Comparison of ENCODE assay signal across 23 cellular contexts in the genomic region with DNA sequence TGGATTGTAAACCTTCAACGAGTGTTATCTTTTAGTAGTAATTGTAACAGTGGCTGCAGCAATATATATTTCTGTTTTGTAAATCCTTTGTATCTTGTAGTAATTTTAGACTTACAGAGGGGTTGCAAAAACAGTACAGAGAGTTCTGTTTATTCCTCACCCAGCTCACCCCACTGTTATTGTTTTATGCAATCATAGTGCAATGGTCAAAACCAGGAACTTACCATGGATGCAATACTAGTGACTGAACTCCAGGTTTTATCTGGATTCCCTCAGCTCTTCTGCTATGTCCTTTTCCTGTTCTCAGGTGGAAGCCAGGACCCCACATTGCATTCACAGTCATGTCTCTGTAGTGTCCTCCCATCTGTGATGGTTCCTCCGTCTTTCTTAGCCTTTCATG. TPM values are rescaled to one million over a fixed set of nuclear protein-coding genes. Genes with fewer than 3 reads are reported as not detected.
A peak's percentile ranks its signal among the peaks of the same experiment; 100 is the strongest.
DNase-seq lines count a peak whose midpoint lies in the region; ATAC-seq and TF ChIP-seq lines count a peak whose summit lies in the region.
"Had no signal": no experiment of that assay in that cellular context is flagged by ENCODE, and none has a peak within 500 bp of the region (broad histone marks: within the 10 kb centered on the region; RNA-seq: fewer than 3 reads in every experiment).

No MANE protein-coding gene starts in this region.

- no peak for ATAC-seq in activated T-cell treated with anti-CD3 and anti-CD28 coated beads, Interleukin-2, amount 50 U/mL, for 72 hours (replicated peaks in 1 of 2)
- ATAC-seq: Right ventricle myocardium inferior had no signal

- H3K9me3 Mint-ChIP-seq in activated T-cell treated with anti-CD3 and anti-CD28 coated beads, Interleukin-2, amount 50 U/mL, for 72 hours: no peaks in the 10 kb centered on the region
- H3K9me3 Mint-ChIP-seq in MCF 10A (ENCODE audit: unreplicated experiment): no peaks in the 10 kb centered on the region
- H3K9me3 Mint-ChIP-seq in glutamatergic neuron (ENCODE audit: unreplicated experiment): peaks cover 2% of the 10 kb centered on the region
- H3K9me3 Mint-ChIP-seq: H9 had no signal

- peaks cover 48% of the 10 kb centered on the region for H3K4me1 Mint-ChIP-seq in activated T-cell treated with anti-CD3 and anti-CD28 coated beads, Interleukin-2, amount 50 U/mL, for 72 hours (ENCODE audit: low read depth)
- H3K4me1 Mint-ChIP-seq in MCF 10A (ENCODE audit: insufficient read depth, unreplicated experiment): peaks cover 4% of the 10 kb centered on the region
- no peaks in the 10 kb centered on the region for H3K4me1 Mint-ChIP-seq in glutamatergic neuron (ENCODE audit: low read depth, unreplicated experiment)

- peaks cover 51% of the 10 kb centered on the region for H3K4me1 ChIP-seq in OCI-LY1 (ENCODE audit: insufficient read depth, low read length, severe bottlenecking)
- H3K4me1 ChIP-seq: Caco-2 had no signal

- no peak for DNase-seq in activated T-cell treated with anti-CD3 and anti-CD28 coated beads, Interleukin-2, amount 50 U/mL, for 72 hours
- no peak for DNase-seq in activated T-cell treated with anti-CD3 and anti-CD28 coated beads for 4 hours
- DNase-seq in ecto neural progenitor cell (ENCODE audit: low spot score): peak; percentile 0
- no peak for DNase-seq in MCF 10A (ENCODE audit: unreplicated experiment)
- DNase-seq in NCI-H2081 treated with DMSO at 0.1 percent for 48 hours (lab: John Stamatoyannopoulos, UW): no peak
- DNase-seq in glutamatergic neuron: no peak
- DNase-seq: C1 segment of cervical spinal cord; Caco-2; GDM1; H9; NCI-H1092; NCI-H1436 treated with DMSO at 0.1 percent for 48 hours; NCI-H2029 treated with DMSO at 0.1 percent for 48 hours; NCI-H2171 treated with DMSO at 0.1 percent for 48 hours; NCI-H446; NCI-H748 treated with DMSO at 0.1 percent for 48 hours; NK-92 treated with Interleukin-12 subunit alpha and Interleukin-12 subunit beta, amount 100 ng/mL, for 24 hours had no signal

- H4K20me1 ChIP-seq in OCI-LY1 (ENCODE audit: insufficient read depth, low read length): no peaks in the 10 kb centered on the region

- peak overlapping the region; percentile 68; the same call in 1 of the 2 replicates for H3K9ac ChIP-seq in OCI-LY1 (ENCODE audit: low read length)
- H3K9ac ChIP-seq: KMS-11 had no signal

- peaks cover 0 to 3% of the 10 kb centered on the region in 2 donors for H3K36me3 Mint-ChIP-seq in activated T-cell treated with anti-CD3 and anti-CD28 coated beads, Interleukin-2, amount 50 U/mL, for 72 hours (ENCODE audit: insufficient read depth in 2 of 2)
- no peaks in the 10 kb centered on the region for H3K36me3 Mint-ChIP-seq in MCF 10A (ENCODE audit: insufficient read depth, unreplicated experiment)
- H3K36me3 Mint-ChIP-seq in glutamatergic neuron (ENCODE audit: unreplicated experiment): no peaks in the 10 kb centered on the region

- H3K27ac ChIP-seq in OCI-LY1 (ENCODE audit: low read depth, low read length, poor library complexity, severe bottlenecking): peak overlapping the region; percentile 80
- H3K27ac ChIP-seq: KMS-11 had no signal

- no TSS peak for BruUV-seq in MCF 10A (replicated peaks; lab: Mats Ljungman, UMichigan)

- no peaks in the 10 kb centered on the region for H3K9me2 ChIP-seq in OCI-LY1 (ENCODE audit: low read depth, low read length)

- peak overlapping the region; percentile 49 for H3K4me2 ChIP-seq in OCI-LY1 (ENCODE audit: low read length)
- H3K4me2 ChIP-seq: KMS-11 had no signal

- H3K27me3 Mint-ChIP-seq in activated T-cell treated with anti-CD3 and anti-CD28 coated beads, Interleukin-2, amount 50 U/mL, for 72 hours (ENCODE audit: low read depth): peaks cover 5% of the 10 kb centered on the region
- peaks cover 27% of the 10 kb centered on the region for H3K27me3 Mint-ChIP-seq in MCF 10A (ENCODE audit: insufficient read depth, unreplicated experiment)
- H3K27me3 Mint-ChIP-seq in glutamatergic neuron (ENCODE audit: unreplicated experiment): no peaks in the 10 kb centered on the region

- no peak overlapping the region for H2AFZ ChIP-seq in OCI-LY1 (ENCODE audit: low read length)

- TF ChIP-seq CTCF in OCI-LY1 (IDR thresholded peaks at IDR 0.05; ENCODE audit: low read length) (no peak), MCF 10A (IDR thresholded peaks at IDR 0.05; ENCODE audit: unreplicated experiment) (no peak), glutamatergic neuron (IDR thresholded peaks at IDR 0.05; ENCODE audit: partially characterized antibody, unreplicated experiment) (no peak)

- H3F3A ChIP-seq in OCI-LY1 (ENCODE audit: insufficient read depth, low read length): no peaks in the 10 kb centered on the region

- H3K79me2 ChIP-seq in OCI-LY1 (ENCODE audit: insufficient read depth, low read length): no peaks in the 10 kb centered on the region; the same call in 1 of the 2 replicates

- peak overlapping the region; percentile 59 for H3K27ac Mint-ChIP-seq in activated T-cell treated with anti-CD3 and anti-CD28 coated beads, Interleukin-2, amount 50 U/mL, for 72 hours
- H3K27ac Mint-ChIP-seq in MCF 10A (ENCODE audit: low read depth, unreplicated experiment) (no peak overlapping the region), glutamatergic neuron (ENCODE audit: unreplicated experiment) (no peak overlapping the region)
- H3K27ac Mint-ChIP-seq: H9 had no signal

- POLR2A ChIA-PET in MCF 10A (lab: Yijun Ruan, JAX): interaction anchor here (0.6 kb wide), 1 partner anchor 344 kb away, joined by 3 read pairs; no protein-coding TSS in a partner anchor

- no peaks in the 10 kb centered on the region for H3K36me3 ChIP-seq in OCI-LY1 (ENCODE audit: insufficient read depth, low read length)

- CTCF ChIA-PET in MCF 10A (lab: Yijun Ruan, JAX): interaction anchor here (0.6 to 9.5 kb wide), 10 partner anchors 14 to 696 kb away, joined by 3 to 99 read pairs (median 5); no protein-coding TSS in a partner anchor

- 0 out of 2 replicates have a peak, but pooled peaks cover 6% of the 10 kb centered on the region for H3K27me3 ChIP-seq in OCI-LY1 (ENCODE audit: insufficient read depth, low read length)

- intact Hi-C loops in MCF 10A (cut with micrococcal nuclease): no loop called here

- H3K4me3 ChIP-seq in OCI-LY1 (ENCODE audit: low read depth, low read length, poor library complexity, severe bottlenecking): peak overlapping the region; percentile 65

- H3K9me3 ChIP-seq in OCI-LY1 (ENCODE audit: low read length): no peaks in the 10 kb centered on the region
- H3K9me3 ChIP-seq: Caco-2 had no signal

- peak overlapping the region; percentile 61 to 78 for H3K4me3 Mint-ChIP-seq in activated T-cell treated with anti-CD3 and anti-CD28 coated beads, Interleukin-2, amount 50 U/mL, for 72 hours
- H3K4me3 Mint-ChIP-seq in MCF 10A (ENCODE audit: unreplicated experiment) (no peak overlapping the region), glutamatergic neuron (ENCODE audit: unreplicated experiment) (no peak overlapping the region)
- H3K4me3 Mint-ChIP-seq: H9 had no signal

RNA-seq across cellular contexts. Expression of a gene that starts 42.5 kb away (rescaled TPM):
- not detected for total RNA-seq in activated T-cell treated with anti-CD3 and anti-CD28 coated beads, Interleukin-2, amount 50 U/mL, for 72 hours
- total RNA-seq in MCF 10A (2022) (not detected in 2 replicates), glutamatergic neuron (ENCODE audit: unreplicated experiment) (1.2 TPM)
- total RNA-seq: Caco-2, H9, HT-29, OCI-LY7, Right ventricle myocardium inferior, SK-MEL-5 had no signal

Comparison
In these comparisons a context has a peak if more than half of its experiments do, and no peak if none do; other contexts are left out.
1. H3K4me3 Mint-ChIP-seq: peak in activated T-cell treated with anti-CD3 and anti-CD28 coated beads, Interleukin-2, amount 50 U/mL, for 72 hours (2 of 2); none in MCF 10A (single experiment) and glutamatergic neuron (single experiment).